In the genomic region with DNA sequence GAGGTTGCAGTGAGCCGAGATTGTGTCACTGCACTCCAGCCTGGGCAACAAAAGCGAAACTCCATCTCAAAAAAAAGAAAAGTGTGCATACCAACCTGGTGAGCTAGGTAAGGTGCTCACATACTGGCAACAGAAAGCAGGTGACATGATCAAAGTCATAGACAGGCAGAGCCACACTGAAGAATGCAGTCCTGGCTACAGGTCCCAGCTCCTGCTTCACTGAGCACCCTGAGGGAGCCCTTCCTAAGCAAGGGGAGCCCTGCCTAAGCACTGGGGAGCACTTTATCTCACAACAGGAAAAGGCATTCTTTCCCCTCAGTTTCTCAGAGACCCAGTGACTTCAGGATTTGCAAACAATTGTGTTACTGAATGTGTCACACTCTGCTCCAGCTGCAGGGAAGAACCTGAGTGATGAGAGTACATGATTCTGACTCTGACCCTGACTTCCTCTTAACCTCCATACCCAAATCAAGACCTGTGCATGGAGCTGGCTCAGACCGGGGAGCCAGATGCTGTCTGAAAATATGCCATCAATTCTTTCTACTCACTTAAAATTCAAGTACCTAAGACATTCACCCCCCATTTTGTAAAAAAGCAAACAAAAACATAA, we compare ENCODE assay signal across 13 cellular contexts. TPM values are rescaled to one million over a fixed set of nuclear protein-coding genes. Genes with fewer than 3 reads are reported as not detected.
DNase-seq lines count a peak whose midpoint lies in the region; ATAC-seq and TF ChIP-seq lines count a peak whose summit lies in the region.
"Had no signal": no experiment of that assay in that cellular context is flagged by ENCODE, and none has a peak within 500 bp of the region (broad histone marks: within the 10 kb centered on the region; RNA-seq: fewer than 3 reads in every experiment).

No MANE protein-coding gene starts in this region.

- H3K36me3 Mint-ChIP-seq in endothelial cell (ENCODE audit: low read depth, unreplicated experiment) = no peaks in the 10 kb centered on the region

- TF ChIP-seq CTCF in NB4 (IDR thresholded peaks at IDR 0.05; ENCODE audit: low read depth, low read length) (no peak), endothelial cell (IDR thresholded peaks at IDR 0.05; ENCODE audit: unreplicated experiment) (no peak), osteoblast (IDR thresholded peaks at IDR 0.05; ENCODE audit: extremely low read depth, low read depth, low read length) (no peak), vagina (IDR thresholded peaks at IDR 0.05) (no peak)

- no peaks in the 10 kb centered on the region for H3K9me3 Mint-ChIP-seq in endothelial cell (ENCODE audit: unreplicated experiment)

- intact Hi-C loops in vagina (cut with DNase I) = no loop called here

- peaks cover 60% of the 10 kb centered on the region for H3K4me1 Mint-ChIP-seq in endothelial cell (ENCODE audit: unreplicated experiment)

- H3K4me2 ChIP-seq in osteoblast (ENCODE audit: insufficient read depth, low read length) = no peak overlapping the region

- peak; percentile 37 for DNase-seq in SIG-M5 treated with dmso at 0.1 percent for 504 hours (lab: John Stamatoyannopoulos, UW; ENCODE audit: unreplicated experiment)
- no peak for DNase-seq in SIG-M5 (lab: John Stamatoyannopoulos, UW)
- DNase-seq in NB4 (ENCODE audit: low read depth) = peak; percentile 51
- no peak for DNase-seq in endothelial cell (ENCODE audit: low spot score)
- DNase-seq in osteoblast (ENCODE audit: insufficient read length, low spot score, missing footprints) = no peak
- DNase-seq in vagina (ENCODE audit: extremely low spot score in 2 of 2) = no peak
- no peak for DNase-seq in activated CD4-positive, CD25-positive, alpha-beta regulatory T cell (lab: John Stamatoyannopoulos, UW)
- DNase-seq: 8988T; activated effector memory CD4-positive, alpha-beta T cell treated with Interleukin-2 at 50 U/mL for 16 hours; kidney; NCI-H526; T-helper 9 cell had no signal

- H4K20me1 ChIP-seq in osteoblast (ENCODE audit: insufficient read depth, low read length) = peaks cover 83% of the 10 kb centered on the region

- H2AFZ ChIP-seq in osteoblast (ENCODE audit: low read length) = no peak overlapping the region

- H3K27me3 Mint-ChIP-seq in endothelial cell (ENCODE audit: unreplicated experiment) = peaks cover 12% of the 10 kb centered on the region

- peaks cover 99% of the 10 kb centered on the region for H3K79me2 ChIP-seq in osteoblast (ENCODE audit: insufficient read depth, low read length)

- no peak for TF ChIP-seq POLR2A in NB4 (IDR thresholded peaks at IDR 0.05; ENCODE audit: extremely low read depth, insufficient read length)
- no peak for TF ChIP-seq POLR2A in vagina (IDR thresholded peaks at IDR 0.05)

- H3K27ac Mint-ChIP-seq in endothelial cell (ENCODE audit: unreplicated experiment) = peak overlapping the region; percentile 64

- H3K36me3 ChIP-seq in osteoblast (ENCODE audit: insufficient read depth, low read length) (no peaks in the 10 kb centered on the region), vagina (no peaks in the 10 kb centered on the region)

- H3K9me3 ChIP-seq in osteoblast (ENCODE audit: low read depth, low read length) (no peaks in the 10 kb centered on the region), vagina (no peaks in the 10 kb centered on the region)

- ATAC-seq in HG03354 (IDR thresholded peaks at IDR 0.05; ENCODE audit: poor library complexity, severe bottlenecking, unreplicated experiment) = no peak

- no peak overlapping the region for H3K4me3 Mint-ChIP-seq in endothelial cell (ENCODE audit: unreplicated experiment)

- no peaks in the 10 kb centered on the region for H3K27me3 ChIP-seq in osteoblast (ENCODE audit: insufficient read depth, low read length)
- H3K27me3 ChIP-seq in vagina = no peaks in the 10 kb centered on the region

- H3K4me1 ChIP-seq in osteoblast (ENCODE audit: insufficient read depth, low read length) (peaks cover 38% of the 10 kb centered on the region), vagina (peaks cover 99% of the 10 kb centered on the region)

- H3K27ac ChIP-seq in osteoblast (ENCODE audit: low read depth, low read length) (peak overlapping the region; percentile 50), vagina (no peak overlapping the region)

- H3K4me3 ChIP-seq in NB4 (ENCODE audit: low read depth, low read length) (no peak overlapping the region), osteoblast (ENCODE audit: insufficient read depth, low read length) (no peak overlapping the region), vagina (no peak overlapping the region)

RNA-seq across cellular contexts. Expression of a gene that starts 40.5 kb away (rescaled TPM):
- total RNA-seq in endothelial cell (ENCODE audit: unreplicated experiment) (165 TPM), osteoblast (78.4 and 97.4 TPM in 2 replicates), vagina (135 TPM)

RNA-seq across cellular contexts. Expression of a gene that starts 58.4 kb away (rescaled TPM):
- total RNA-seq in endothelial cell (ENCODE audit: unreplicated experiment) (207 TPM), osteoblast (76.3 and 85.8 TPM in 2 replicates), vagina (119 TPM)

Comparison
In these comparisons a context has a peak if more than half of its experiments do, and no peak if none do; other contexts are left out.
1. DNase-seq: peak in SIG-M5 treated with dmso at 0.1 percent for 504 hours (single experiment) and NB4 (single experiment); none in SIG-M5 (single experiment), endothelial cell (single experiment), osteoblast (single experiment), vagina (0 of 2) and activated CD4-positive, CD25-positive, alpha-beta regulatory T cell (0 of 4).